13 cellular contexts compared by ENCODE assay signal in the genomic region with DNA sequence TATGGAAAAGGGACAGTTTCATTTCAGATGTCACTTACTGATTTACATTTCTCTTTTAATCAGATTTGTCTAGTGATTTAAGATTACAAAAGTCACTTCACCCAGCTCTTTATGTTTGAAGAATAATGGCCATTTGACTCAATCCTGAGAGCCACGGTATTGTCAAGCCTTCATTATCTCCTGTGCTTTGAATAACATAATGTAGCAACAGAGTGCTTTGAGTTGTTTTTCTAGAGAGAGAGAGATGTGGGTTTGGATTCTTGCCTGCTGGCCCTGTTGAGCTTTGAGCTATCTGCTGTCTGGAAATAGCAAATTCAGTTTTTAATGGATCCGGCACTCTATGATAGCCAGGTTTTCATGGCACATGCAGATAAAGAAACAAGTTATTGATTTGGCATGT.
DNase-seq lines count a peak whose midpoint lies in the region; TF ChIP-seq lines count a peak whose summit lies in the region.
"Had no signal": no experiment of that assay in that cellular context is flagged by ENCODE, and none has a peak within 500 bp of the region (broad histone marks: within the 10 kb centered on the region; RNA-seq: fewer than 3 reads in every experiment).

No MANE protein-coding gene starts in this region.

- DNase-seq in NCI-H146 (lab: John Stamatoyannopoulos, UW) (peak; percentile 15), NCI-H146 treated with DMSO at 0.1 percent for 48 hours (lab: John Stamatoyannopoulos, UW; ENCODE audit: unreplicated experiment) (no peak), NCI-H446 (lab: John Stamatoyannopoulos, UW) (peak; percentile 26 to 51), fibroblast of pulmonary artery (ENCODE audit: low read depth) (peak; percentile 65), stromal cell of bone marrow (ENCODE audit: low read depth) (peak; percentile 54), GM13976 (ENCODE audit: low spot score) (no peak), NCI-H524 treated with DMSO at 0.1 percent for 48 hours (lab: John Stamatoyannopoulos, UW) (no peak), SHP77 treated with DMSO at 0.1 percent for 48 hours (lab: John Stamatoyannopoulos, UW) (no peak)
- DNase-seq: 8988T; activated CD4-positive, alpha-beta memory T cell treated with anti-CD3 and anti-CD28 coated beads for 36 hours; hypothalamus; KG1; stimulated activated CD4-positive, alpha-beta T cell treated with anti-CD3 and anti-CD28 coated beads, Interleukin-12 subunit alpha, Interleukin-12 subunit beta, amount 100 ng/mL, for 4 hours had no signal

- in situ Hi-C loops in GM13976 (cut with MboI; ENCODE audit: low sequenced_read_pairs, unreplicated experiment): no loop called here

- no peak for TF ChIP-seq CTCF in fibroblast of pulmonary artery (IDR thresholded peaks at IDR 0.05; ENCODE audit: low read length, missing control alignments)
- no peak for TF ChIP-seq CTCF in GM13976 (IDR thresholded peaks at IDR 0.05; ENCODE audit: borderline replicate concordance, control extremely low read depth, extremely low read depth, insufficient read depth, missing control alignments)

- no peak overlapping the region for H3K4me3 ChIP-seq in fibroblast of pulmonary artery (replicated peaks; ENCODE audit: low read depth, low read length)

Comparison
In these comparisons a context has a peak if more than half of its experiments do, and no peak if none do; other contexts are left out.
1. DNase-seq: peak in NCI-H146 (single experiment), NCI-H446 (2 of 2), fibroblast of pulmonary artery (single experiment) and stromal cell of bone marrow (single experiment); none in NCI-H146 treated with DMSO at 0.1 percent for 48 hours (single experiment), GM13976 (single experiment), NCI-H524 treated with DMSO at 0.1 percent for 48 hours (single experiment) and SHP77 treated with DMSO at 0.1 percent for 48 hours (single experiment).